24 cellular contexts compared by ENCODE assay signal in the genomic region with DNA sequence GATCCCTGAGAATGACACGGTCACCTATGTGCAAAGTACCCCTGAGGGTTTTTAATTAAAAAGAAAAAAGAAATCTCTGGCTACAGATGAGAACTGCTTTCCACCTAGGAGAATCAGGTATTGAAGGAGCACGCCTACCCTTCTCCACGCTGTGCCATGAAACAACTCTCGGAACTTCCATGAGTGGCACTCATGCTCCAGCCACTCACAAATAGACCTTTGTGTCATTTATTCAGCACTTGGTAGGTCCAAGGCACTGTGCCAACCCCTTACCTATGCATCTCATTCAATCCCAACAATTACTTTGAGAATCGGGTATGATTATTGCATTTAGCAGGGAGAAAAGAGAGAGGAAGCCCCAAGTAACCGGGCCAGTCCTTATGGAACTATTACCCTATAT. TPM values are rescaled to one million over a fixed set of nuclear protein-coding genes. Genes with fewer than 3 reads are reported as not detected.
A peak's percentile ranks its signal among the peaks of the same experiment; 100 is the strongest.
DNase-seq lines count a peak whose midpoint lies in the region; ATAC-seq and TF ChIP-seq lines count a peak whose summit lies in the region.
"Had no signal": no experiment of that assay in that cellular context is flagged by ENCODE, and none has a peak within 500 bp of the region (broad histone marks: within the 10 kb centered on the region; RNA-seq: fewer than 3 reads in every experiment).

No MANE protein-coding gene starts in this region.

- H3K9ac ChIP-seq in BLaER1, result no peak overlapping the region

- no peak for TF ChIP-seq POLR2A in Peyer's patch (IDR thresholded peaks at IDR 0.05)

- H3K4me1 ChIP-seq in BLaER1 (peaks cover 44% of the 10 kb centered on the region), Peyer's patch (peaks cover 0 to 14% (median 9%) of the 10 kb centered on the region in 4 donors), Caco-2 (no peaks in the 10 kb centered on the region)
- H3K4me1 ChIP-seq in CD4-positive, alpha-beta memory T cell (ENCODE audit: insufficient read depth, low read length), result peaks cover 89% of the 10 kb centered on the region

- no peak overlapping the region for H3K27ac ChIP-seq in BLaER1
- H3K27ac ChIP-seq in CD4-positive, alpha-beta memory T cell (ENCODE audit: low read depth, low read length), result peak overlapping the region; percentile 57
- peak overlapping the region in 3 of 4 donors; percentile 52 to 77 (median 66) for H3K27ac ChIP-seq in Peyer's patch
- H3K27ac ChIP-seq: body of pancreas, dorsolateral prefrontal cortex, heart right ventricle, sigmoid colon had no signal

- no TSS peak for BruUV-seq in Caco-2 (replicated peaks; lab: Mats Ljungman, UMichigan)

- TF ChIP-seq CTCF in Peyer's patch (IDR thresholded peaks at IDR 0.05), result no peak
- TF ChIP-seq CTCF in Caco-2 (IDR thresholded peaks at IDR 0.05; ENCODE audit: insufficient read depth in 1 of 2, low read depth in 1 of 2, low read length in 1 of 2, severe bottlenecking in 1 of 2, unreplicated experiment in 1 of 2), result no peak

- POLR2A ChIA-PET in CD4-positive, alpha-beta memory T cell (lab: Charles Lee; ENCODE audit: partially characterized antibody), result interaction anchor here (0.9 to 18.4 kb wide), 5 partner anchors 13 to 43 kb away, joined by 3 to 241 read pairs (median 112); a partner anchor contains a TSS
- POLR2A ChIA-PET in Caco-2 (lab: Charles Lee), result no interaction called here

- H3K9me3 Mint-ChIP-seq in CD4-positive, alpha-beta memory T cell, result peaks cover 0 to 4% (median 0%) of the 10 kb centered on the region in 8 donors
- H3K9me3 Mint-ChIP-seq in memory B cell (no peaks in the 10 kb centered on the region), Caco-2 (ENCODE audit: unreplicated experiment) (no peaks in the 10 kb centered on the region)
- H3K9me3 Mint-ChIP-seq: natural killer cell treated with Interleukin-12 subunit alpha and Interleukin-12 subunit beta and Interleukin-15 and Interleukin-18, amount 100 ng/mL, for 72 hours had no signal

- H3K27me3 ChIP-seq in BLaER1, result no peaks in the 10 kb centered on the region
- no peaks in the 10 kb centered on the region for H3K27me3 ChIP-seq in CD4-positive, alpha-beta memory T cell (ENCODE audit: insufficient read depth, low read length)
- H3K27me3 ChIP-seq in Peyer's patch, result no peaks in the 10 kb centered on the region
- H3K27me3 ChIP-seq in Caco-2 (replicated peaks; ENCODE audit: control insufficient read depth, insufficient read depth, low read length), result no peaks in the 10 kb centered on the region
- H3K27me3 ChIP-seq: body of pancreas, dorsolateral prefrontal cortex, heart right ventricle, sigmoid colon, upper lobe of left lung had no signal

- H3K27me3 Mint-ChIP-seq in CD4-positive, alpha-beta memory T cell, result no peaks in the 10 kb centered on the region
- H3K27me3 Mint-ChIP-seq in memory B cell (no peaks in the 10 kb centered on the region), Caco-2 (ENCODE audit: insufficient read depth, unreplicated experiment) (no peaks in the 10 kb centered on the region)

- no peaks in the 10 kb centered on the region for H4K20me1 ChIP-seq in BLaER1

- H3K4me2 ChIP-seq in BLaER1, result peak overlapping the region; percentile 57

- peaks cover 0 to 1% of the 10 kb centered on the region in 2 donors for H3K36me3 Mint-ChIP-seq in CD4-positive, alpha-beta memory T cell
- H3K36me3 Mint-ChIP-seq in memory B cell, result no peaks in the 10 kb centered on the region
- no peaks in the 10 kb centered on the region for H3K36me3 Mint-ChIP-seq in Caco-2 (ENCODE audit: insufficient read depth, unreplicated experiment)

- no peak overlapping the region for H3K4me3 ChIP-seq in BLaER1
- H3K4me3 ChIP-seq in CD4-positive, alpha-beta memory T cell (ENCODE audit: low read length in 2 of 2), result no peak overlapping the region
- H3K4me3 ChIP-seq in Peyer's patch, result no peak overlapping the region
- H3K4me3 ChIP-seq in Caco-2 (ENCODE audit: low read depth, low read length), result no peak overlapping the region
- H3K4me3 ChIP-seq: body of pancreas, dorsolateral prefrontal cortex, heart right ventricle, K562, sigmoid colon, upper lobe of left lung had no signal

- peak overlapping the region; percentile 95 to 100 (median 99) for H3K27ac Mint-ChIP-seq in CD4-positive, alpha-beta memory T cell
- H3K27ac Mint-ChIP-seq in memory B cell (peak overlapping the region; percentile 95), Caco-2 (ENCODE audit: unreplicated experiment) (no peak overlapping the region)

- ATAC-seq in memory B cell (ENCODE audit: low read depth), result no peak
- ATAC-seq in activated CD4-positive, CD25-positive, alpha-beta regulatory T cell treated with anti-CD3 and anti-CD28 coated beads, Interleukin-2, amount 50 U/mL, for 24 hours, result no peak
- no peak for ATAC-seq in Right ventricle myocardium inferior
- ATAC-seq: body of pancreas; K562; natural killer cell treated with Interleukin-12 subunit alpha and Interleukin-12 subunit beta and Interleukin-15 and Interleukin-18, amount 100 ng/mL, for 72 hours; Panc1 had no signal

- H3K36me3 ChIP-seq in BLaER1, result no peaks in the 10 kb centered on the region
- no peaks in the 10 kb centered on the region for H3K36me3 ChIP-seq in CD4-positive, alpha-beta memory T cell (ENCODE audit: insufficient read depth, low read length)
- H3K36me3 ChIP-seq in Peyer's patch, result no peaks in the 10 kb centered on the region
- no peaks in the 10 kb centered on the region for H3K36me3 ChIP-seq in Caco-2 (ENCODE audit: control insufficient read depth, insufficient read depth, low read length)
- H3K36me3 ChIP-seq: heart right ventricle, sigmoid colon, upper lobe of left lung had no signal

- CTCF ChIA-PET in CD4-positive, alpha-beta memory T cell (lab: Charles Lee; ENCODE audit: partially characterized antibody), result interaction anchor here (1.2 to 10.3 kb wide), 6 partner anchors 21 to 49 kb away, joined by 3 to 80 read pairs (median 4); no protein-coding TSS in a partner anchor
- CTCF ChIA-PET in Caco-2 (lab: Charles Lee), result no interaction called here

- H3K4me1 Mint-ChIP-seq in CD4-positive, alpha-beta memory T cell, result peaks cover 73 to 97% (median 92%) of the 10 kb centered on the region in 4 donors
- H3K4me1 Mint-ChIP-seq in memory B cell, result peaks cover 57% of the 10 kb centered on the region
- H3K4me1 Mint-ChIP-seq in Caco-2 (ENCODE audit: low read depth, unreplicated experiment), result no peaks in the 10 kb centered on the region

- intact Hi-C loops in CD4-positive, alpha-beta memory T cell (cut with micrococcal nuclease), result loop anchor here (1.0 kb wide), 3 partner anchors 23 to 50 kb away; no protein-coding TSS in a partner anchor
- intact Hi-C loops in Caco-2 (cut with micrococcal nuclease; ENCODE audit: unreplicated experiment) (loop anchor here (10.0 kb wide), 1 partner anchor 145 kb away; no protein-coding TSS in a partner anchor), Right ventricle myocardium inferior (cut with DNase I) (no loop called here)

- DNase-seq in CD4-positive, alpha-beta memory T cell, result no peak
- DNase-seq in Peyer's patch (peak in 1 of 3 donors; percentile 36), memory B cell (ENCODE audit: low spot score in 2 of 2) (no peak), Caco-2 (no peak), Right ventricle myocardium inferior (ENCODE audit: missing footprints) (no peak), epidermal melanocyte (ENCODE audit: insufficient read length, low spot score) (no peak)
- DNase-seq: body of pancreas, dorsolateral prefrontal cortex, H7, heart right ventricle, NCI-H1092 treated with DMSO at 0.1 percent for 48 hours, NCI-H187 treated with DMSO at 0.1 percent for 48 hours, NCI-H526 treated with DMSO at 0.1 percent for 48 hours, occipital lobe, SHP77 treated with DMSO at 0.1 percent for 48 hours, sigmoid colon, substantia nigra, upper lobe of left lung had no signal

- H3K4me3 Mint-ChIP-seq in CD4-positive, alpha-beta memory T cell, result peak overlapping the region in 7 of 8 donors; percentile 4 to 80 (median 72)
- no peak overlapping the region for H3K4me3 Mint-ChIP-seq in memory B cell
- no peak overlapping the region for H3K4me3 Mint-ChIP-seq in Caco-2 (ENCODE audit: unreplicated experiment)
- H3K4me3 Mint-ChIP-seq: activated T-cell treated with anti-CD3 and anti-CD28 coated beads, Interleukin-2, amount 50 U/mL, for 4 hours had no signal

- H3K9me3 ChIP-seq in BLaER1, result peaks cover 5% of the 10 kb centered on the region; the same call in 1 of the 2 replicates
- no peaks in the 10 kb centered on the region for H3K9me3 ChIP-seq in CD4-positive, alpha-beta memory T cell (ENCODE audit: control insufficient read depth in 1 of 2, low read length in 2 of 2)
- H3K9me3 ChIP-seq in Peyer's patch, result no peaks in the 10 kb centered on the region
- H3K9me3 ChIP-seq in Caco-2, result no peaks in the 10 kb centered on the region
- H3K9me3 ChIP-seq: body of pancreas, sigmoid colon, upper lobe of left lung had no signal

RNA-seq across cellular contexts. Expression of a gene that starts 44.9 kb away (rescaled TPM):
- 100 to 1,000 TPM; 168 to 180 TPM for total RNA-seq in CD4-positive, alpha-beta memory T cell
- polyA plus RNA-seq in CD4-positive, alpha-beta memory T cell, result 100 to 1,000 TPM; 134 to 165 TPM
- total RNA-seq in Peyer's patch (10 to 100 TPM; 11.0 to 32.2 (median 14.2) TPM), Caco-2 (2022) (9.1 and 9.3 TPM in 2 replicates), Right ventricle myocardium inferior (4.0 TPM)

Comparison
In these comparisons a context has a peak if more than half of its experiments do, and no peak if none do; other contexts are left out.
1. H3K4me3 Mint-ChIP-seq: peak in CD4-positive, alpha-beta memory T cell (7 of 8); none in memory B cell (single experiment) and Caco-2 (single experiment).
2. RNA of a gene that starts 44.9 kb away (total RNA-seq): 168 to 180 TPM in CD4-positive, alpha-beta memory T cell; 11.0 to 32.2 TPM in Peyer's patch, 9.1 to 9.3 TPM in Caco-2 and 4.0 TPM in Right ventricle myocardium inferior (single experiment); every median in the first group is over 4 times any median in the second.